ENCODE assay signal across 36 cellular contexts in the genomic region with DNA sequence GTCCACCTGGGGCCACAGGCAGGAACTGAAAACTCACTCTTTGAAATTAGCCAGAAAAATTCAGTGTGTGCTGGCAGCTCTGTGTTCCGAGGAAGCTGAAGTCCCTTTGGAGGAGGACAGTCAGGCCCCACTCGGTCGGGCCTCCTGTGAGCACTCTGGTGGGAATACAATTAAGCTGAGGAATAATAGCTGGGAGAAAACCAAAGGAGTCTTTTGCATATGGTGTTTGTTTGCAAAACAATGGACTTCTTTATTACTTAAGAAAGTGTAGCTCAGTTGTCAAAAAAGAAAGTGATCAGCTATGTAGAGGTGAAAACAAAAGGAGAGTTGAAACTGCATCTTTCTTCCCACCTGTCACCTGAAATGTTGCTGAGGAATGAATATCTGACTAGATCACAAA.
DNase-seq lines count a peak whose midpoint lies in the region; ATAC-seq, FAIRE-seq and TF ChIP-seq lines count a peak whose summit lies in the region.
"Had no signal": no experiment of that assay in that cellular context is flagged by ENCODE, and none has a peak within 500 bp of the region (broad histone marks: within the 10 kb centered on the region; RNA-seq: fewer than 3 reads in every experiment).

No MANE protein-coding gene starts in this region.

- DNase-seq in Right ventricle myocardium superior (peak; percentile 33), right atrium auricular region (ENCODE audit: low spot score) (no peak), K562 (ENCODE audit: extremely low read depth in 1 of 4, low spot score in 3 of 4) (no peak), mesenteric fat pad (ENCODE audit: low spot score) (no peak), NOMO-1 treated with dmso at 0.1 percent for 144 hours (lab: John Stamatoyannopoulos, UW; ENCODE audit: unreplicated experiment) (no peak)
- no peak for DNase-seq in effector CD4-positive, alpha-beta T cell
- no peak for DNase-seq in activated naive CD4-positive, alpha-beta T cell treated with anti-CD3 and anti-CD28 coated beads for 36 hours
- DNase-seq: activated CD4-positive, CD25-positive, alpha-beta regulatory T cell; activated CD8-positive, alpha-beta memory T cell treated with anti-CD3 and anti-CD28 coated beads, Interleukin-2, amount 10 ng/mL, durations not matched to agents 7 days and 5 days; activated naive CD4-positive, alpha-beta T cell; activated T-cell treated with anti-CD3 and anti-CD28 coated beads, Interleukin-2, amount 50 U/mL, for 48 hours; adrenal gland; AML-193; brain microvascular endothelial cell; CD4-positive, alpha-beta T cell; effector memory CD8-positive, alpha-beta T cell; foreskin fibroblast; heart right ventricle; left lung; NCI-H1092 treated with DMSO at 0.1 percent for 48 hours; NCI-H187; NCI-H2171 treated with DMSO at 0.1 percent for 48 hours; NCI-H510A treated with DMSO at 0.1 percent for 48 hours; NK-92 treated with Interleukin-12 subunit alpha and Interleukin-12 subunit beta, amount 100 ng/mL, for 24 hours; pancreas; PC-9; SHP77 treated with DMSO at 0.1 percent for 48 hours; stimulated activated CD4-positive, alpha-beta T cell treated with anti-CD3 and anti-CD28 coated beads, Interleukin-4, amount 100 ng/mL, for 4 hours; SW 1271; T1000 had no signal

- CTCF ChIA-PET in K562 (lab: Yijun Ruan, JAX; ENCODE audit: low intra/inter-chr PET ratio), result no interaction called here
- CTCF ChIA-PET in activated naive CD4-positive, alpha-beta T cell treated with anti-CD3 and anti-CD28 coated beads for 36 hours (lab: Charles Lee), result no interaction called here

- no peak for TF ChIP-seq EP300 in K562 (IDR thresholded peaks at IDR 0.05; ENCODE audit: low read length)

- FAIRE-seq in K562 (lab: Jason Lieb, UNC), result no peak
- FAIRE-seq: A204.1, colon, D721Med, pancreas had no signal

- no peak overlapping the region for H2AFZ ChIP-seq in K562 (ENCODE audit: low read depth, low read length)
- H2AFZ ChIP-seq: PC-9 had no signal

- no peak for TF ChIP-seq CTCF in right atrium auricular region (IDR thresholded peaks at IDR 0.05)
- TF ChIP-seq CTCF in K562 (IDR thresholded peaks at IDR 0.05 in 2 of 3, conservative IDR thresholded peaks at IDR 0.05 in 1 of 3; ENCODE audit: insufficient read depth in 2 of 3, low read depth in 1 of 3, low read length in 3 of 3), result no peak

- no peak overlapping the region for H3K4me3 Mint-ChIP-seq in activated naive CD4-positive, alpha-beta T cell treated with anti-CD3 and anti-CD28 coated beads for 36 hours
- H3K4me3 Mint-ChIP-seq: activated CD8-positive, alpha-beta memory T cell treated with anti-CD3 and anti-CD28 coated beads, Interleukin-2, amount 10 ng/mL, durations not matched to agents 7 days and 5 days; CD4-positive, alpha-beta T cell; effector memory CD8-positive, alpha-beta T cell; natural killer cell treated with Interleukin-12 subunit alpha and Interleukin-12 subunit beta and Interleukin-15 and Interleukin-18, amount 100 ng/mL, for 72 hours; stimulated activated memory B cell treated with anti-CD40 and anti-IgM and Interleukin-4, amounts not matched to agents 10 μg/mL and 1 μg/mL and 100 μg/mL, for 72 hours had no signal

- H3K9me1 ChIP-seq in K562 (ENCODE audit: control insufficient read depth, insufficient read depth, low read length), result no peaks in the 10 kb centered on the region

- POLR2A ChIA-PET in K562 (lab: Yijun Ruan, JAX), result interaction anchor here (0.6 to 1.2 kb wide), 3 partner anchors 8 to 27 kb away, joined by 3 to 4 read pairs (median 4); no protein-coding TSS in a partner anchor

- no peaks in the 10 kb centered on the region for H3K79me2 ChIP-seq in K562 (ENCODE audit: control insufficient read depth, insufficient read depth, low read length)

- no TSS peak for BruUV-seq in K562 (replicated peaks; lab: Mats Ljungman, UMichigan)

- ATAC-seq in Right ventricle myocardium superior (ENCODE audit: poor library complexity), result peak; percentile 30
- no peak for ATAC-seq in K562
- ATAC-seq: activated CD8-positive, alpha-beta memory T cell treated with anti-CD3 and anti-CD28 coated beads, Interleukin-2, amount 10 ng/mL, durations not matched to agents 7 days and 5 days; effector memory CD8-positive, alpha-beta T cell; natural killer cell treated with Interleukin-12 subunit alpha and Interleukin-12 subunit beta and Interleukin-15 and Interleukin-18, amount 100 ng/mL, for 72 hours; stimulated activated memory B cell treated with anti-CD40 and anti-IgM and Interleukin-4, amounts not matched to agents 10 μg/mL and 1 μg/mL and 100 μg/mL, for 72 hours had no signal

- H3K9ac ChIP-seq in K562 (ENCODE audit: insufficient read depth in 1 of 2, low read depth in 2 of 2, low read length in 2 of 2) (no peak overlapping the region), iPS-20b (ENCODE audit: low read depth, low read length) (no peak overlapping the region)

- H3K9me3 ChIP-seq in right atrium auricular region (no peaks in the 10 kb centered on the region), K562 (replicated peaks; ENCODE audit: control insufficient read depth, insufficient read depth, low read depth, low read length) (no peaks in the 10 kb centered on the region), iPS-20b (ENCODE audit: insufficient read depth, low read depth, low read length) (no peaks in the 10 kb centered on the region)
- H3K9me3 ChIP-seq: adrenal gland, heart right ventricle, left lung, pancreas had no signal

- intact Hi-C loops in Right ventricle myocardium superior (cut with DNase I), result no loop called here
- intact Hi-C loops in K562 (cut with micrococcal nuclease), result no loop called here
- intact Hi-C loops in activated naive CD4-positive, alpha-beta T cell treated with anti-CD3 and anti-CD28 coated beads for 36 hours (cut with micrococcal nuclease), result no loop called here

- TF ChIP-seq POLR2A in K562 (conservative IDR thresholded peaks at IDR 0.05), result no peak

- H3K27me3 ChIP-seq in right atrium auricular region (no peaks in the 10 kb centered on the region), K562 (ENCODE audit: control insufficient read depth in 2 of 2, insufficient read depth in 2 of 2, low read length in 2 of 2) (no peaks in the 10 kb centered on the region), iPS-20b (ENCODE audit: insufficient read depth, low read length) (peaks cover 24% of the 10 kb centered on the region; the same call in 1 of the 2 replicates)
- H3K27me3 ChIP-seq: adrenal gland, brain microvascular endothelial cell, heart right ventricle, left lung, pancreas had no signal

- peaks cover 13% of the 10 kb centered on the region for H3K36me3 ChIP-seq in right atrium auricular region
- peaks cover 35% of the 10 kb centered on the region; the same call in 2 of the 3 replicates for H3K36me3 ChIP-seq in K562 (ENCODE audit: control insufficient read depth, insufficient read depth, low read length)
- H3K36me3 ChIP-seq in iPS-20b (ENCODE audit: insufficient read depth, low read depth, low read length), result no peaks in the 10 kb centered on the region
- H3K36me3 ChIP-seq: brain microvascular endothelial cell had no signal

- H3K4me3 ChIP-seq in right atrium auricular region, result no peak overlapping the region
- H3K4me3 ChIP-seq in K562, result no peak overlapping the region
- peak overlapping the region; percentile 43 for H3K4me3 ChIP-seq in iPS-20b (ENCODE audit: low read length)
- H3K4me3 ChIP-seq: adrenal gland, heart right ventricle, left lung, pancreas, PC-9 had no signal

- WGBS in K562 (ENCODE audit: insufficient coverage, low coverage, missing lambda C conversion rate), result 81% methylated on average over 3 of the region's 3 CpGs

- in situ Hi-C loops in K562 (cut with MboI), result loop anchor here (25.0 kb wide), 1 partner anchor 989 kb away; no protein-coding TSS in a partner anchor

- H3K27me3 Mint-ChIP-seq in activated naive CD4-positive, alpha-beta T cell treated with anti-CD3 and anti-CD28 coated beads for 36 hours (ENCODE audit: low read depth), result peaks cover 13% of the 10 kb centered on the region

- H3K4me1 Mint-ChIP-seq in activated naive CD4-positive, alpha-beta T cell treated with anti-CD3 and anti-CD28 coated beads for 36 hours (ENCODE audit: low read depth), result no peaks in the 10 kb centered on the region
- H3K4me1 Mint-ChIP-seq: activated CD8-positive, alpha-beta memory T cell treated with anti-CD3 and anti-CD28 coated beads, Interleukin-2, amount 10 ng/mL, durations not matched to agents 7 days and 5 days; stimulated activated memory B cell treated with anti-CD40 and anti-IgM and Interleukin-4, amounts not matched to agents 10 μg/mL and 1 μg/mL and 100 μg/mL, for 72 hours had no signal

- no peak overlapping the region for H3K4me2 ChIP-seq in K562 (ENCODE audit: insufficient read depth, low read length)
- H3K4me2 ChIP-seq: PC-9 had no signal

- H3K27ac ChIP-seq in right atrium auricular region, result no peak overlapping the region
- H3K27ac ChIP-seq in K562 (ENCODE audit: extremely low read depth, low read depth, low read length), result peak overlapping the region; percentile 47; the same call in 1 of the 3 replicates
- H3K27ac ChIP-seq in iPS-20b (ENCODE audit: low read length), result no peak overlapping the region
- H3K27ac ChIP-seq: adrenal gland, brain microvascular endothelial cell, left lung, PC-9 had no signal

- H3K27ac Mint-ChIP-seq in activated naive CD4-positive, alpha-beta T cell treated with anti-CD3 and anti-CD28 coated beads for 36 hours, result no peak overlapping the region
- H3K27ac Mint-ChIP-seq: activated CD8-positive, alpha-beta memory T cell treated with anti-CD3 and anti-CD28 coated beads, Interleukin-2, amount 10 ng/mL, durations not matched to agents 7 days and 5 days; CD4-positive, alpha-beta T cell; effector memory CD8-positive, alpha-beta T cell; natural killer cell treated with Interleukin-12 subunit alpha and Interleukin-12 subunit beta and Interleukin-15 and Interleukin-18, amount 100 ng/mL, for 72 hours; stimulated activated memory B cell treated with anti-CD40 and anti-IgM and Interleukin-4, amounts not matched to agents 10 μg/mL and 1 μg/mL and 100 μg/mL, for 72 hours had no signal

- H3K4me1 ChIP-seq in right atrium auricular region, result no peaks in the 10 kb centered on the region
- H3K4me1 ChIP-seq in K562 (replicated peaks in 1 of 2; ENCODE audit: control insufficient read depth in 2 of 2, insufficient read depth in 2 of 2, low read length in 2 of 2), result peaks cover 9 to 14% of the 10 kb centered on the region in 2 experiments; a peak in 4 of 5 replicates
- peaks cover 38% of the 10 kb centered on the region; the same call in 1 of the 2 replicates for H3K4me1 ChIP-seq in iPS-20b (ENCODE audit: insufficient read depth, low read length)
- H3K4me1 ChIP-seq: left lung, pancreas had no signal

- no peak for TF ChIP-seq RAD21 in K562 (CRISPR knock-in tag; conservative IDR thresholded peaks at IDR 0.05 in 1 of 2, IDR thresholded peaks at IDR 0.05 in 1 of 2)

- no peaks in the 10 kb centered on the region for H3K36me3 Mint-ChIP-seq in activated naive CD4-positive, alpha-beta T cell treated with anti-CD3 and anti-CD28 coated beads for 36 hours (ENCODE audit: low read depth)
- H3K36me3 Mint-ChIP-seq: activated CD8-positive, alpha-beta memory T cell treated with anti-CD3 and anti-CD28 coated beads, Interleukin-2, amount 10 ng/mL, durations not matched to agents 7 days and 5 days; natural killer cell treated with Interleukin-12 subunit alpha and Interleukin-12 subunit beta and Interleukin-15 and Interleukin-18, amount 100 ng/mL, for 72 hours; stimulated activated memory B cell treated with anti-CD40 and anti-IgM and Interleukin-4, amounts not matched to agents 10 μg/mL and 1 μg/mL and 100 μg/mL, for 72 hours had no signal

- no peaks in the 10 kb centered on the region for H4K20me1 ChIP-seq in K562 (replicated peaks; ENCODE audit: control insufficient read depth, insufficient read depth, low read length)

- no peaks in the 10 kb centered on the region for H3K9me3 Mint-ChIP-seq in activated naive CD4-positive, alpha-beta T cell treated with anti-CD3 and anti-CD28 coated beads for 36 hours
- H3K9me3 Mint-ChIP-seq: CD4-positive, alpha-beta T cell; effector memory CD8-positive, alpha-beta T cell; stimulated activated memory B cell treated with anti-CD40 and anti-IgM and Interleukin-4, amounts not matched to agents 10 μg/mL and 1 μg/mL and 100 μg/mL, for 72 hours had no signal
